26 cellular contexts compared by ENCODE assay signal in genomic region chr9:18666348-18666747, GRCh38.
DNase-seq lines count a peak whose midpoint lies in the region; FAIRE-seq lines count a peak whose summit lies in the region.
"Had no signal": no experiment of that assay in that cellular context is flagged by ENCODE, and none has a peak within 500 bp of the region (broad histone marks: within the 10 kb centered on the region; RNA-seq: fewer than 3 reads in every experiment).

No MANE protein-coding gene starts in this region.

- H3K27me3 ChIP-seq in small intestine (ENCODE audit: control insufficient read depth in 2 of 2, insufficient read depth in 2 of 2, low read length in 2 of 2) = no peaks in the 10 kb centered on the region
- H3K27me3 ChIP-seq: ascending aorta, heart right ventricle, upper lobe of left lung had no signal

- no peak overlapping the region for H3K4me3 ChIP-seq in small intestine (ENCODE audit: low read depth in 1 of 2, low read length in 2 of 2)
- H3K4me3 ChIP-seq: ascending aorta, heart right ventricle, psoas muscle, upper lobe of left lung had no signal

- WGBS in small intestine, 3 donors = 54 to 60% (median 59%) methylated on average over 2 of the region's 2 CpGs

- H3K36me3 ChIP-seq in small intestine (ENCODE audit: control insufficient read depth in 2 of 2, insufficient read depth in 2 of 2, low read length in 2 of 2) = no peaks in the 10 kb centered on the region
- H3K36me3 ChIP-seq: ascending aorta, heart right ventricle, upper lobe of left lung had no signal

- no peaks in the 10 kb centered on the region for H3K9me3 ChIP-seq in small intestine (ENCODE audit: control insufficient read depth, low read depth)
- H3K9me3 ChIP-seq: ascending aorta, heart right ventricle, psoas muscle, upper lobe of left lung had no signal

- DNase-seq in EH (ENCODE audit: low read depth) = peak; percentile 64
- DNase-seq in RCC 7860 (ENCODE audit: low spot score) = peak; percentile 15
- peak; percentile 77 for DNase-seq in fibroblast of gingiva (ENCODE audit: low read depth)
- DNase-seq in renal cortical epithelial cell (ENCODE audit: low read depth) = peak; percentile 28
- DNase-seq in cortex of kidney (lab: John Stamatoyannopoulos, UW) = no peak
- DNase-seq in OCI-M1 (lab: John Stamatoyannopoulos, UW) = no peak
- no peak for DNase-seq in activated CD8-positive, alpha-beta memory T cell treated with anti-CD3 and anti-CD28 coated beads, Interleukin-2, amount 50 U/mL, for 4 hours
- DNase-seq in small intestine = no peak
- DNase-seq: activated CD4-positive, alpha-beta T cell treated with anti-CD3 and anti-CD28 coated beads, Interleukin-2, amount 10 ng/mL, durations not matched to agents 7 days and 5 days; activated naive CD4-positive, alpha-beta T cell; CD8-positive, alpha-beta T cell; DND-41; heart right ventricle; islet precursor cell; NCI-H187; NCI-H2227 treated with DMSO at 0.1 percent for 48 hours; nephron progenitor cell; NK-92 treated with Interleukin-12 subunit alpha and Interleukin-12 subunit beta, amount 100 ng/mL, for 24 hours; psoas muscle; stimulated activated CD4-positive, alpha-beta T cell treated with anti-CD3 and anti-CD28 coated beads, Interleukin-15, amount 100 ng/mL, for 24 hours; SW 1271; upper lobe of left lung had no signal

- no peak overlapping the region for H3K27ac ChIP-seq in small intestine (ENCODE audit: low read depth in 1 of 2, low read length in 1 of 2)
- H3K27ac ChIP-seq: epithelial cell of prostate, heart right ventricle, psoas muscle, RWPE1, upper lobe of left lung had no signal

- no peak for FAIRE-seq in RCC 7860 (lab: Jason Lieb, UNC)
- no peak for FAIRE-seq in small intestine (lab: Jason Lieb, UNC)
- FAIRE-seq: GM18507 had no signal

- no peaks in the 10 kb centered on the region for H3K4me1 ChIP-seq in small intestine (ENCODE audit: control insufficient read depth in 2 of 2, insufficient read depth in 1 of 2, low read depth in 1 of 2, low read length in 1 of 2)
- H3K4me1 ChIP-seq: heart right ventricle, psoas muscle, upper lobe of left lung had no signal

Comparison
In these comparisons a context has a peak if more than half of its experiments do, and no peak if none do; other contexts are left out.
1. DNase-seq: peak in EH (single experiment), RCC 7860 (single experiment), fibroblast of gingiva (single experiment) and renal cortical epithelial cell (single experiment); none in cortex of kidney (single experiment), OCI-M1 (single experiment), activated CD8-positive, alpha-beta memory T cell treated with anti-CD3 and anti-CD28 coated beads, Interleukin-2, amount 50 U/mL, for 4 hours (single experiment) and small intestine (single experiment).